ENCODE assay signal across 16 cellular contexts in the genomic region with DNA sequence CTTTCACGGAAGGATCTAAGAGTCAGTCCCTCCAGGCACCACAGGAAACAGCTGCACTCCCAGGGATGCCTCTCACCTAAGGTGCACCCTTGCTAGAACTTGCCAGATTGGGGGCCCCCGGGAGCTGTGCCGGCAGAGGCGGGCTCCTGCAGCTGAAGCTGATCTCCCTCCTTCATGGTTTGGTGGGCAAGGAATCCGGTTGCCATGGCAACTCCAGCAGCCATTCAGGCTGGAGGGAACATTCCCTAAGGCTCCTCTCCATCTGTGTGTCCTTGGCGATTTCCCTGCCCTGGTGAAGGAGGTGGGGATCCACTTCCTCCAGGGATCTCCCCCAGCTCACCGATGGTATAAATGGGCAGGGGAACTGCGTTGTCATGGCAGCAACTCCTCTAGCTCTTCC. TPM values are rescaled to one million over a fixed set of nuclear protein-coding genes. Genes with fewer than 3 reads are reported as not detected.
A peak's percentile ranks its signal among the peaks of the same experiment; 100 is the strongest.
DNase-seq lines count a peak whose midpoint lies in the region; TF ChIP-seq lines count a peak whose summit lies in the region.
"Had no signal": no experiment of that assay in that cellular context is flagged by ENCODE, and none has a peak within 500 bp of the region (broad histone marks: within the 10 kb centered on the region; RNA-seq: fewer than 3 reads in every experiment).

No MANE protein-coding gene starts in this region.

- peaks cover 16% of the 10 kb centered on the region for H3K4me1 Mint-ChIP-seq in neural progenitor cell
- H3K4me1 Mint-ChIP-seq: activated CD4-positive, alpha-beta T cell treated with anti-CD3 and anti-CD28 coated beads, Interleukin-2, amount 10 ng/mL, durations not matched to agents 24 days and 14 days; activated naive CD8-positive, alpha-beta T cell treated with anti-CD3 and anti-CD28 coated beads for 36 hours had no signal

- peaks cover 6% of the 10 kb centered on the region for H3K9me3 ChIP-seq in neural progenitor cell (ENCODE audit: low read depth)
- H3K9me3 ChIP-seq: thyroid gland had no signal

- H3K4me3 ChIP-seq in H7 (ENCODE audit: insufficient read depth, low read depth, low read length), result no peak overlapping the region
- H3K4me3 ChIP-seq in neural progenitor cell, result no peak overlapping the region
- H3K4me3 ChIP-seq: cardiac muscle cell, GM23248, thyroid gland had no signal

- H4K20me1 ChIP-seq in neural progenitor cell (ENCODE audit: low read depth), result no peaks in the 10 kb centered on the region

- peaks cover 22% of the 10 kb centered on the region for H3K9me3 Mint-ChIP-seq in neural progenitor cell
- H3K9me3 Mint-ChIP-seq: activated CD4-positive, alpha-beta T cell treated with anti-CD3 and anti-CD28 coated beads, Interleukin-2, amount 10 ng/mL, durations not matched to agents 24 days and 14 days had no signal

- H3K27ac ChIP-seq in neural progenitor cell, result no peak overlapping the region
- H3K27ac ChIP-seq: cardiac muscle cell, GM23248, thyroid gland had no signal

- no peaks in the 10 kb centered on the region for H3F3A ChIP-seq in neural progenitor cell (ENCODE audit: low read depth)

- no peaks in the 10 kb centered on the region for H3K36me3 Mint-ChIP-seq in neural progenitor cell
- H3K36me3 Mint-ChIP-seq: activated naive CD8-positive, alpha-beta T cell treated with anti-CD3 and anti-CD28 coated beads for 36 hours had no signal

- no peaks in the 10 kb centered on the region for H3K36me3 ChIP-seq in H7 (replicated peaks; ENCODE audit: control insufficient read depth, insufficient read depth, low read length)
- H3K36me3 ChIP-seq in neural progenitor cell, result no peaks in the 10 kb centered on the region
- H3K36me3 ChIP-seq: cardiac muscle cell, thyroid gland had no signal

- H2AFZ ChIP-seq in neural progenitor cell (replicated peaks), result peak overlapping the region; percentile 46
- H2AFZ ChIP-seq: GM23248 had no signal

- H3K27ac Mint-ChIP-seq in neural progenitor cell, result peak overlapping the region; percentile 96
- H3K27ac Mint-ChIP-seq: activated CD4-positive, alpha-beta T cell treated with anti-CD3 and anti-CD28 coated beads, Interleukin-2, amount 10 ng/mL, durations not matched to agents 24 days and 14 days; activated naive CD8-positive, alpha-beta T cell treated with anti-CD3 and anti-CD28 coated beads for 36 hours had no signal

- no peak overlapping the region for H3K9ac ChIP-seq in neural progenitor cell
- H3K9ac ChIP-seq: GM23248 had no signal

- no peak for TF ChIP-seq CTCF in neural progenitor cell (IDR thresholded peaks at IDR 0.05)

- H3K4me3 Mint-ChIP-seq in neural progenitor cell, result no peak overlapping the region
- H3K4me3 Mint-ChIP-seq: activated CD4-positive, alpha-beta T cell treated with anti-CD3 and anti-CD28 coated beads, Interleukin-2, amount 10 ng/mL, durations not matched to agents 24 days and 14 days; activated naive CD8-positive, alpha-beta T cell treated with anti-CD3 and anti-CD28 coated beads for 36 hours had no signal

- DNase-seq in H7 (peak; percentile 45), NCI-H2227 treated with DMSO at 0.1 percent for 48 hours (lab: John Stamatoyannopoulos, UW) (peak; percentile 51), ecto neural progenitor cell (ENCODE audit: low spot score) (peak; percentile 88), neural progenitor cell (ENCODE audit: low spot score) (peak; percentile 93), NCI-H2081 (lab: John Stamatoyannopoulos, UW) (no peak), germinal center (ENCODE audit: low spot score) (no peak), T-helper 9 cell (no peak)
- DNase-seq: activated CD4-positive, alpha-beta T cell treated with anti-CD3 and anti-CD28 coated beads, Interleukin-2, amount 10 ng/mL, durations not matched to agents 24 days and 14 days; activated naive CD8-positive, alpha-beta T cell treated with anti-CD3 and anti-CD28 coated beads for 36 hours; GM23248; mesenchymal stem cell; NCI-H2107; SIG-M5; stimulated activated CD4-positive, alpha-beta T cell treated with anti-CD3 and anti-CD28 coated beads, Interleukin-4, amount 100 ng/mL, for 24 hours had no signal

- H3K79me2 ChIP-seq in neural progenitor cell (ENCODE audit: low read depth), result no peaks in the 10 kb centered on the region

- no peaks in the 10 kb centered on the region for H3K27me3 Mint-ChIP-seq in neural progenitor cell (ENCODE audit: insufficient read depth, low read depth)
- H3K27me3 Mint-ChIP-seq: activated CD4-positive, alpha-beta T cell treated with anti-CD3 and anti-CD28 coated beads, Interleukin-2, amount 10 ng/mL, durations not matched to agents 24 days and 14 days had no signal

- H3K4me2 ChIP-seq in neural progenitor cell, result peak overlapping the region; percentile 57

- H3K27me3 ChIP-seq in H7 (ENCODE audit: control insufficient read depth, insufficient read depth, low read length) (no peaks in the 10 kb centered on the region), neural progenitor cell (no peaks in the 10 kb centered on the region)
- H3K27me3 ChIP-seq: cardiac muscle cell, thyroid gland had no signal

- H3K4me1 ChIP-seq in neural progenitor cell, result peaks cover 12% of the 10 kb centered on the region
- H3K4me1 ChIP-seq: thyroid gland had no signal

RNA-seq across cellular contexts. Expression of gene GPR158, which starts 49.6 kb away (rescaled TPM):
- total RNA-seq in H7 (2014; rRNA removed; shearing (Covaris generic)), result 0.35 and 0.44 TPM in 2 replicates
- 0.09 and 0.39 TPM in 2 replicates for total RNA-seq in neural progenitor cell (ENCODE audit: low replicate concordance)
- total RNA-seq: activated CD4-positive, alpha-beta T cell treated with anti-CD3 and anti-CD28 coated beads, Interleukin-2, amount 10 ng/mL, durations not matched to agents 24 days and 14 days; activated naive CD8-positive, alpha-beta T cell treated with anti-CD3 and anti-CD28 coated beads for 36 hours; GM23248 had no signal

Comparison
In these comparisons a context has a peak if more than half of its experiments do, and no peak if none do; other contexts are left out.
1. DNase-seq: peak in H7 (single experiment), NCI-H2227 treated with DMSO at 0.1 percent for 48 hours (single experiment), ecto neural progenitor cell (single experiment) and neural progenitor cell (single experiment); none in NCI-H2081 (0 of 2), germinal center (single experiment) and T-helper 9 cell (single experiment).